Comparison of ENCODE assay signal across 1 cellular context in the genomic region with DNA sequence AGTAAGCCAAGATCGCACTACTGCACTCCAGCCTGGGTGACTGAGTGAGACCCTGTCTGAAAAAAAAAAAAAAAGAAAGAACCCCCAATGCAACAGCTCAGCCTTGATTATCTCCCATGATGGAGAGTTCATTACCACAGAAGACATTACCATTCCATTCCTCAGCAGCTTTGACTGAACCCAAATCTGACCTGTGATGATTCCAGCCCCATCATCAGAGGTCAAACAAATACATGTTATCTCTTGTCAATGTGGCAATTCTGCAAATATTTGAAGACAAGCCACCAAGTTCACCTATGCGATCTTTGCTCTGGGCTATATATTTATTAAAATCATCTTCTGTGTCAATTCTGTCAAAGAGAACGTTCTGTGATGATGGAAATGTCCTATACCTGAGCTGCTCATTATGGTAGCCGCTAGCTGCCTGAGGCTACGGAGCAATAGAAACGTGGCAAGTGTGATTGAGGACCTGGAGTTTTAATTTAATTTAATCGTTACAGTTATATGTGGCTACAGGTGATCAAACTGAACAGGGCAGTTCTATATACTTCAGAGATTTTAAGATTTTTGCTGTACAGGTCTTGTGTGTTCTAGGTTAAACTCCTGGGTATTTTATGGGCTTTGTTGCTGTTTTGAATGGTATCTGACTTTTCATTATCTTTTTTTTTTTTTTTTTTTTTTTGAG.
TF ChIP-seq lines count a peak whose summit lies in the region.

No MANE protein-coding gene starts in this region.

TF ChIP-seq in HepG2, 621 proteins besides CTCF, POLR2A, EP300 and RAD21 (continued from another document and continues in another):
- TF ChIP-seq KDM1A (CRISPR knock-in tag; IDR thresholded peaks at IDR 0.05) (peak; percentile 84; the same call in 1 of the 2 replicates), ZNF761 (CRISPR knock-in tag; conservative IDR thresholded peaks at IDR 0.05) (no peak), ZNF10 (CRISPR knock-in tag; IDR thresholded peaks at IDR 0.05; ENCODE audit: borderline replicate concordance, low read depth) (no peak), PHF21A (CRISPR knock-in tag; IDR thresholded peaks at IDR 0.05) (no peak), KDM3A (CRISPR knock-in tag; IDR thresholded peaks at IDR 0.05; ENCODE audit: low read depth) (no peak), ZMYM3 (CRISPR knock-in tag; IDR thresholded peaks at IDR 0.05) (peak; percentile 93), BCL3 (CRISPR knock-in tag; IDR thresholded peaks at IDR 0.05) (no peak), REL (CRISPR knock-in tag; conservative IDR thresholded peaks at IDR 0.05) (no peak), ZNF3 (CRISPR knock-in tag; IDR thresholded peaks at IDR 0.05) (no peak), REPIN1 (CRISPR knock-in tag; IDR thresholded peaks at IDR 0.05; ENCODE audit: borderline replicate concordance, low read depth) (no peak), HMG20B (CRISPR knock-in tag; conservative IDR thresholded peaks at IDR 0.05) (peak; percentile 87), NFRKB (IDR thresholded peaks at IDR 0.05) (no peak), PRDM15 (CRISPR knock-in tag; IDR thresholded peaks at IDR 0.05) (no peak), HMGXB3 (CRISPR knock-in tag; IDR thresholded peaks at IDR 0.05; ENCODE audit: borderline replicate concordance) (no peak), ZNF235 (CRISPR knock-in tag; IDR thresholded peaks at IDR 0.05; ENCODE audit: borderline replicate concordance) (no peak), ZNF552 (CRISPR knock-in tag; IDR thresholded peaks at IDR 0.05; ENCODE audit: borderline replicate concordance) (no peak), ZNF792 (CRISPR knock-in tag; IDR thresholded peaks at IDR 0.05) (no peak), HOXA3 (CRISPR knock-in tag; IDR thresholded peaks at IDR 0.05) (no peak), FOXM1 (CRISPR knock-in tag; IDR thresholded peaks at IDR 0.05) (no peak), ZNF18 (CRISPR knock-in tag; IDR thresholded peaks at IDR 0.05; ENCODE audit: insufficient replicate concordance) (no peak), ZNF7 (CRISPR knock-in tag; IDR thresholded peaks at IDR 0.05) (no peak), STAT5B (CRISPR knock-in tag; IDR thresholded peaks at IDR 0.05) (no peak), ZUFSP (CRISPR knock-in tag; IDR thresholded peaks at IDR 0.05; ENCODE audit: borderline replicate concordance) (no peak), ZNF83 (CRISPR knock-in tag; IDR thresholded peaks at IDR 0.05; ENCODE audit: borderline replicate concordance) (no peak), ZSCAN9 (CRISPR knock-in tag; IDR thresholded peaks at IDR 0.05; ENCODE audit: borderline replicate concordance) (no peak), YEATS2 (CRISPR knock-in tag; IDR thresholded peaks at IDR 0.05; ENCODE audit: borderline replicate concordance) (no peak), SMARCC2 (IDR thresholded peaks at IDR 0.05) (no peak), ZMYM4 (CRISPR knock-in tag; IDR thresholded peaks at IDR 0.05) (no peak), ZSCAN22 (CRISPR knock-in tag; IDR thresholded peaks at IDR 0.05) (no peak), ZNF431 (CRISPR knock-in tag; IDR thresholded peaks at IDR 0.05; ENCODE audit: borderline replicate concordance, low read depth) (no peak), ZNF850 (CRISPR knock-in tag; conservative IDR thresholded peaks at IDR 0.05) (no peak), ZNF124 (CRISPR knock-in tag; IDR thresholded peaks at IDR 0.05) (no peak), ZFP90 (CRISPR knock-in tag; IDR thresholded peaks at IDR 0.05; ENCODE audit: borderline replicate concordance) (peak; percentile 40; the same call in 1 of the 2 replicates), USF2 (IDR thresholded peaks at IDR 0.05; ENCODE audit: low read depth, low read length) (no peak), USF2 (CRISPR knock-in tag; IDR thresholded peaks at IDR 0.05; ENCODE audit: borderline replicate concordance) (no peak)
- TF ChIP-seq, protein P1, sequence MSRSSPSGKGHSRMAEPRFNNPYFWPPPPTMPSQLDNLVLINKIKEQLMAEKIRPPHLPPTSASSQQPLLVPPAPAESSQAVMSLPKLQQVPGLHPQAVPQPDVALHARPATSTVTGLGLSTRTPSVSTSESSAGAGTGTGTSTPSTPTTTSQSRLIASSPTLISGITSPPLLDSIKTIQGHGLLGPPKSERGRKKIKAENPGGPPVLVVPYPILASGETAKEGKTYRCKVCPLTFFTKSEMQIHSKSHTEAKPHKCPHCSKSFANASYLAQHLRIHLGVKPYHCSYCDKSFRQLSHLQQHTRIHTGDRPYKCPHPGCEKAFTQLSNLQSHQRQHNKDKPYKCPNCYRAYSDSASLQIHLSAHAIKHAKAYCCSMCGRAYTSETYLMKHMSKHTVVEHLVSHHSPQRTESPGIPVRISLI (CRISPR knock-in tag; IDR thresholded peaks at IDR 0.05; ENCODE audit: borderline replicate concordance) = no peak
- TF ChIP-seq, protein P2, sequence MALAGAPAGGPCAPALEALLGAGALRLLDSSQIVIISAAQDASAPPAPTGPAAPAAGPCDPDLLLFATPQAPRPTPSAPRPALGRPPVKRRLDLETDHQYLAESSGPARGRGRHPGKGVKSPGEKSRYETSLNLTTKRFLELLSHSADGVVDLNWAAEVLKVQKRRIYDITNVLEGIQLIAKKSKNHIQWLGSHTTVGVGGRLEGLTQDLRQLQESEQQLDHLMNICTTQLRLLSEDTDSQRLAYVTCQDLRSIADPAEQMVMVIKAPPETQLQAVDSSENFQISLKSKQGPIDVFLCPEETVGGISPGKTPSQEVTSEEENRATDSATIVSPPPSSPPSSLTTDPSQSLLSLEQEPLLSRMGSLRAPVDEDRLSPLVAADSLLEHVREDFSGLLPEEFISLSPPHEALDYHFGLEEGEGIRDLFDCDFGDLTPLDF (CRISPR knock-in tag; IDR thresholded peaks at IDR 0.05) = no peak
- TF ChIP-seq, protein P3, sequence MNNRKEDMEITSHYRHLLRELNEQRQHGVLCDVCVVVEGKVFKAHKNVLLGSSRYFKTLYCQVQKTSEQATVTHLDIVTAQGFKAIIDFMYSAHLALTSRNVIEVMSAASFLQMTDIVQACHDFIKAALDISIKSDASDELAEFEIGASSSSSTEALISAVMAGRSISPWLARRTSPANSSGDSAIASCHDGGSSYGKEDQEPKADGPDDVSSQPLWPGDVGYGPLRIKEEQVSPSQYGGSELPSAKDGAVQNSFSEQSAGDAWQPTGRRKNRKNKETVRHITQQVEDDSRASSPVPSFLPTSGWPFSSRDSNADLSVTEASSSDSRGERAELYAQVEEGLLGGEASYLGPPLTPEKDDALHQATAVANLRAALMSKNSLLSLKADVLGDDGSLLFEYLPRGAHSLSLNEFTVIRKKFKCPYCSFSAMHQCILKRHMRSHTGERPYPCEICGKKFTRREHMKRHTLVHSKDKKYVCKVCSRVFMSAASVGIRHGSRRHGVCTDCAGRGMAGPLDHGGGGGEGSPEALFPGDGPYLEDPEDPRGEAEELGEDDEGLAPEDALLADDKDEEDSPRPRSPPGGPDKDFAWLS (CRISPR knock-in tag; IDR thresholded peaks at IDR 0.05; ENCODE audit: borderline replicate concordance) = no peak
- TF ChIP-seq, protein P4, sequence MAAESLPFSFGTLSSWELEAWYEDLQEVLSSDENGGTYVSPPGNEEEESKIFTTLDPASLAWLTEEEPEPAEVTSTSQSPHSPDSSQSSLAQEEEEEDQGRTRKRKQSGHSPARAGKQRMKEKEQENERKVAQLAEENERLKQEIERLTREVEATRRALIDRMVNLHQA (CRISPR knock-in tag; IDR thresholded peaks at IDR 0.05) = no peak
